In genomic region chr6:89267918-89268317, GRCh38 we compare ENCODE assay signal across 37 cellular contexts. TPM values are rescaled to one million over a fixed set of nuclear protein-coding genes. Genes with fewer than 3 reads are reported as not detected.
"Had no signal": no experiment of that assay in that cellular context is flagged by ENCODE, and none has a peak within 500 bp of the region (broad histone marks: within the 10 kb centered on the region; RNA-seq: fewer than 3 reads in every experiment).

No MANE protein-coding gene starts in this region.

- DNase-seq: activated CD4-positive, alpha-beta memory T cell treated with anti-CD3 and anti-CD28 coated beads, Interleukin-2, amount 10 ng/mL, durations not matched to agents 7 days and 5 days; activated CD4-positive, alpha-beta T cell treated with anti-CD3 and anti-CD28 coated beads for 1 hour; activated CD4-positive, alpha-beta T cell treated with anti-CD3 and anti-CD28 coated beads for 36 hours; activated CD4-positive, alpha-beta T cell treated with anti-CD3 and anti-CD28 coated beads for 48 hours; activated CD4-positive, alpha-beta T cell treated with anti-CD3 and anti-CD28 coated beads, Interleukin-2, amount 10 ng/mL, durations not matched to agents 7 days and 5 days; activated CD4-positive, alpha-beta T cell treated with anti-CD3 and anti-CD28 coated beads, Interleukin-2, amount 50 U/mL, for 48 hours; activated CD4-positive, CD25-positive, alpha-beta regulatory T cell; activated CD8-positive, alpha-beta memory T cell treated with anti-CD3 and anti-CD28 coated beads, Interleukin-2, amount 50 U/mL, for 4 hours; activated CD8-positive, alpha-beta T cell treated with anti-CD3 and anti-CD28 coated beads, Interleukin-2, amount 10 ng/mL, durations not matched to agents 7 days and 5 days; activated effector memory CD4-positive, alpha-beta T cell treated with Interleukin-2 at 50 U/mL for 16 hours; activated gamma-delta T cell; activated naive CD4-positive, alpha-beta T cell treated with anti-CD3 and anti-CD28 coated beads, Interleukin-2, amount 10 ng/mL, durations not matched to agents 7 days and 5 days; activated naive CD4-positive, alpha-beta T cell treated with Interleukin-2 at 50 U/mL for 16 hours; activated naive CD8-positive, alpha-beta T cell treated with anti-CD3 and anti-CD28 coated beads, Interleukin-2, amount 10 ng/mL, durations not matched to agents 7 days and 5 days; activated naive CD8-positive, alpha-beta T cell treated with anti-CD3 and anti-CD28 coated beads, Interleukin-2, amount 50 U/mL, for 24 hours; activated T-cell treated with anti-CD3 and anti-CD28 coated beads, Interleukin-2, amount 50 U/mL, for 24 hours; activated T-cell treated with anti-CD3 and anti-CD28 coated beads, Interleukin-2, amount 50 U/mL, for 48 hours; amygdala; anterior cingulate cortex; caudate nucleus; T-cell; T-helper 17 cell; T1000; WERI-Rb-1 had no signal

- H3K27me3 Mint-ChIP-seq: activated CD4-positive, alpha-beta T cell treated with anti-CD3 and anti-CD28 coated beads for 36 hours; activated naive CD4-positive, alpha-beta T cell treated with anti-CD3 and anti-CD28 coated beads, Interleukin-2, amount 50 U/mL, for 24 hours; activated naive CD8-positive, alpha-beta T cell; activated naive CD8-positive, alpha-beta T cell treated with anti-CD3 and anti-CD28 coated beads, Interleukin-2, amount 50 U/mL, for 24 hours; activated T-cell treated with anti-CD3 and anti-CD28 coated beads, Interleukin-2, amount 50 U/mL, for 24 hours; T-helper 17 cell had no signal

- H3K4me3 ChIP-seq: ascending aorta, cardiac muscle cell had no signal

- H3K4me1 ChIP-seq: ascending aorta had no signal

- H3K9me3 ChIP-seq: ascending aorta had no signal

- H3K4me3 Mint-ChIP-seq: activated CD4-positive, alpha-beta memory T cell treated with anti-CD3 and anti-CD28 coated beads, Interleukin-2, amount 10 ng/mL, durations not matched to agents 7 days and 5 days; activated CD4-positive, alpha-beta T cell treated with anti-CD3 and anti-CD28 coated beads for 36 hours; activated CD4-positive, alpha-beta T cell treated with anti-CD3 and anti-CD28 coated beads, Interleukin-2, amount 10 ng/mL, durations not matched to agents 7 days and 5 days; activated CD8-positive, alpha-beta T cell treated with anti-CD3 and anti-CD28 coated beads, Interleukin-2, amount 10 ng/mL, durations not matched to agents 7 days and 5 days; activated naive CD4-positive, alpha-beta T cell treated with anti-CD3 and anti-CD28 coated beads, Interleukin-2, amount 10 ng/mL, durations not matched to agents 7 days and 5 days; activated naive CD4-positive, alpha-beta T cell treated with anti-CD3 and anti-CD28 coated beads, Interleukin-2, amount 50 U/mL, for 24 hours; activated naive CD8-positive, alpha-beta T cell; activated naive CD8-positive, alpha-beta T cell treated with anti-CD3 and anti-CD28 coated beads, Interleukin-2, amount 10 ng/mL, durations not matched to agents 7 days and 5 days; activated naive CD8-positive, alpha-beta T cell treated with anti-CD3 and anti-CD28 coated beads, Interleukin-2, amount 50 U/mL, for 24 hours; activated T-cell treated with anti-CD3 and anti-CD28 coated beads, Interleukin-2, amount 50 U/mL, for 24 hours; brain; central memory CD8-positive, alpha-beta T cell; T-cell; T-helper 17 cell; WTC11 had no signal

- H3K27ac ChIP-seq: ascending aorta, cardiac muscle cell, WERI-Rb-1 had no signal

- H3K27me3 ChIP-seq: ascending aorta, cardiac muscle cell had no signal

- ATAC-seq: activated CD4-positive, alpha-beta T cell treated with anti-CD3 and anti-CD28 coated beads for 36 hours; activated CD4-positive, CD25-positive, alpha-beta regulatory T cell treated with anti-CD3 and anti-CD28 coated beads, Interleukin-2, amount 50 U/mL, for 24 hours; activated CD8-positive, alpha-beta T cell treated with anti-CD3 and anti-CD28 coated beads, Interleukin-2, amount 10 ng/mL, durations not matched to agents 7 days and 5 days; activated naive CD8-positive, alpha-beta T cell treated with anti-CD3 and anti-CD28 coated beads, Interleukin-2, amount 50 U/mL, for 24 hours; T-cell; T-helper 17 cell; WTC11 had no signal

- H3K9me3 Mint-ChIP-seq: activated CD4-positive, alpha-beta memory T cell treated with anti-CD3 and anti-CD28 coated beads, Interleukin-2, amount 10 ng/mL, durations not matched to agents 7 days and 5 days; activated CD4-positive, alpha-beta T cell treated with anti-CD3 and anti-CD28 coated beads, Interleukin-2, amount 10 ng/mL, durations not matched to agents 7 days and 5 days; activated naive CD4-positive, alpha-beta T cell treated with anti-CD3 and anti-CD28 coated beads, Interleukin-2, amount 10 ng/mL, durations not matched to agents 7 days and 5 days; activated naive CD4-positive, alpha-beta T cell treated with anti-CD3 and anti-CD28 coated beads, Interleukin-2, amount 50 U/mL, for 24 hours; activated naive CD8-positive, alpha-beta T cell treated with anti-CD3 and anti-CD28 coated beads, Interleukin-2, amount 10 ng/mL, durations not matched to agents 7 days and 5 days; activated naive CD8-positive, alpha-beta T cell treated with anti-CD3 and anti-CD28 coated beads, Interleukin-2, amount 50 U/mL, for 24 hours; activated T-cell treated with anti-CD3 and anti-CD28 coated beads, Interleukin-2, amount 50 U/mL, for 24 hours; activated T-helper 2 cell treated with anti-CD3 and anti-CD28 coated beads, Interferon-gamma antibody, Interleukin-2, Interleukin-4, amounts not matched to agents 10 μg/mL and 5 μg/mL and 100 μg/mL, durations not matched to agents 14 hours and 24 hours and 36 hours; brain; central memory CD8-positive, alpha-beta T cell; T-cell; WTC11 had no signal

- H3K27ac Mint-ChIP-seq: activated CD4-positive, alpha-beta memory T cell treated with anti-CD3 and anti-CD28 coated beads, Interleukin-2, amount 10 ng/mL, durations not matched to agents 7 days and 5 days; activated CD4-positive, alpha-beta T cell treated with anti-CD3 and anti-CD28 coated beads for 36 hours; activated CD4-positive, alpha-beta T cell treated with anti-CD3 and anti-CD28 coated beads, Interleukin-2, amount 10 ng/mL, durations not matched to agents 7 days and 5 days; activated CD8-positive, alpha-beta T cell treated with anti-CD3 and anti-CD28 coated beads, Interleukin-2, amount 10 ng/mL, durations not matched to agents 7 days and 5 days; activated naive CD4-positive, alpha-beta T cell treated with anti-CD3 and anti-CD28 coated beads, Interleukin-2, amount 10 ng/mL, durations not matched to agents 7 days and 5 days; activated naive CD4-positive, alpha-beta T cell treated with anti-CD3 and anti-CD28 coated beads, Interleukin-2, amount 50 U/mL, for 24 hours; activated naive CD8-positive, alpha-beta T cell; activated naive CD8-positive, alpha-beta T cell treated with anti-CD3 and anti-CD28 coated beads, Interleukin-2, amount 10 ng/mL, durations not matched to agents 7 days and 5 days; activated naive CD8-positive, alpha-beta T cell treated with anti-CD3 and anti-CD28 coated beads, Interleukin-2, amount 50 U/mL, for 24 hours; activated T-cell treated with anti-CD3 and anti-CD28 coated beads, Interleukin-2, amount 50 U/mL, for 24 hours; activated T-helper 2 cell treated with anti-CD3 and anti-CD28 coated beads, Interferon-gamma antibody, Interleukin-2, Interleukin-4, amounts not matched to agents 10 μg/mL and 5 μg/mL and 100 μg/mL, durations not matched to agents 14 hours and 24 hours and 36 hours; T-cell; T-helper 17 cell; WTC11 had no signal

- H3K36me3 Mint-ChIP-seq: activated naive CD4-positive, alpha-beta T cell treated with anti-CD3 and anti-CD28 coated beads, Interleukin-2, amount 10 ng/mL, durations not matched to agents 7 days and 5 days; activated naive CD4-positive, alpha-beta T cell treated with anti-CD3 and anti-CD28 coated beads, Interleukin-2, amount 50 U/mL, for 24 hours; activated naive CD8-positive, alpha-beta T cell treated with anti-CD3 and anti-CD28 coated beads, Interleukin-2, amount 10 ng/mL, durations not matched to agents 7 days and 5 days; brain; T-cell; WTC11 had no signal

- H3K4me1 Mint-ChIP-seq: activated CD4-positive, alpha-beta T cell treated with anti-CD3 and anti-CD28 coated beads for 36 hours; activated naive CD4-positive, alpha-beta T cell treated with anti-CD3 and anti-CD28 coated beads, Interleukin-2, amount 10 ng/mL, durations not matched to agents 7 days and 5 days; central memory CD8-positive, alpha-beta T cell; WTC11 had no signal

- H3K36me3 ChIP-seq: ascending aorta, cardiac muscle cell, WERI-Rb-1 had no signal

RNA-seq across cellular contexts. Expression of gene GABRR2, which starts 47.2 kb away (rescaled TPM):
- total RNA-seq: WTC11 had no signal

RNA-seq across cellular contexts. Expression of gene GABRR1, which starts 50.8 kb away (rescaled TPM):
- total RNA-seq: activated CD4-positive, alpha-beta memory T cell treated with anti-CD3 and anti-CD28 coated beads, Interleukin-2, amount 10 ng/mL, durations not matched to agents 7 days and 5 days; activated CD4-positive, alpha-beta T cell treated with anti-CD3 and anti-CD28 coated beads for 36 hours; activated CD4-positive, alpha-beta T cell treated with anti-CD3 and anti-CD28 coated beads, Interleukin-2, amount 10 ng/mL, durations not matched to agents 7 days and 5 days; activated CD8-positive, alpha-beta memory T cell treated with anti-CD3 and anti-CD28 coated beads for 36 hours; activated CD8-positive, alpha-beta T cell treated with anti-CD3 and anti-CD28 coated beads, Interleukin-2, amount 10 ng/mL, durations not matched to agents 7 days and 5 days; activated naive CD8-positive, alpha-beta T cell treated with anti-CD3 and anti-CD28 coated beads, Interleukin-2, amount 10 ng/mL, durations not matched to agents 7 days and 5 days; activated T-helper 2 cell treated with anti-CD3 and anti-CD28 coated beads, Interferon-gamma antibody, Interleukin-2, Interleukin-4, amounts not matched to agents 10 μg/mL and 5 μg/mL and 100 μg/mL, durations not matched to agents 14 hours and 24 hours and 36 hours; ascending aorta; bronchial epithelial cell; cardiac muscle cell; T-cell; T-helper 1 cell treated with Interleukin-12 subunit alpha and Interleukin-12 subunit beta and Interleukin-4 antibody, amounts not matched to agents 30 ng/mL and 1 ng/mL, for 36 hours; T-helper 17 cell; T-helper 2 cell treated with Interferon-gamma antibody and Interleukin-4, amounts not matched to agents 100 ng/mL and 5 ng/mL, for 36 hours had no signal
